ENCODE assay signal across 11 cellular contexts in genomic region chr11:297666-298405, GRCh38. TPM values are rescaled to one million over a fixed set of nuclear protein-coding genes. Genes with fewer than 3 reads are reported as not detected.
DNase-seq lines count a peak whose midpoint lies in the region; ATAC-seq and TF ChIP-seq lines count a peak whose summit lies in the region.
"Had no signal": no experiment of that assay in that cellular context is flagged by ENCODE, and none has a peak within 500 bp of the region (broad histone marks: within the 10 kb centered on the region; RNA-seq: fewer than 3 reads in every experiment).

No MANE protein-coding gene starts in this region.

- H3K9me3 ChIP-seq in heart left ventricle (no peaks in the 10 kb centered on the region), WERI-Rb-1 (ENCODE audit: severe bottlenecking) (no peaks in the 10 kb centered on the region)

- H3K4me3 ChIP-seq in heart left ventricle (no peak overlapping the region), WERI-Rb-1 (ENCODE audit: low read depth, low read length) (no peak overlapping the region)

- no peak for TF ChIP-seq CTCF in heart left ventricle (IDR thresholded peaks at IDR 0.05)
- TF ChIP-seq CTCF in osteocyte (IDR thresholded peaks at IDR 0.05) = no peak
- TF ChIP-seq CTCF in WERI-Rb-1 (IDR thresholded peaks at IDR 0.05; ENCODE audit: low read depth, low read length) = no peak

- H3K9me3 Mint-ChIP-seq in activated CD4-positive, alpha-beta T cell treated with anti-CD3 and anti-CD28 coated beads, Interleukin-2, amount 10 ng/mL, durations not matched to agents 24 days and 14 days = no peaks in the 10 kb centered on the region
- H3K9me3 Mint-ChIP-seq in stimulated activated effector memory CD8-positive, alpha-beta T cell treated with anti-CD3 and anti-CD28 coated beads, Interleukin-12 subunit alpha, Interleukin-12 subunit beta, amount 100 ng/mL, for 72 hours = no peaks in the 10 kb centered on the region
- no peaks in the 10 kb centered on the region for H3K9me3 Mint-ChIP-seq in osteocyte (ENCODE audit: unreplicated experiment)

- intact Hi-C loops in activated CD4-positive, alpha-beta T cell treated with anti-CD3 and anti-CD28 coated beads, Interleukin-2, amount 10 ng/mL, durations not matched to agents 24 days and 14 days (cut with micrococcal nuclease) = no loop called here
- intact Hi-C loops in heart left ventricle (cut with DNase I) = loop anchor here in 1 of 10 donors (2.0 to 10.0 kb wide), 2 partner anchors 45 to 93 kb away; partner anchors contain the start of genes BET1L and RIC8A

- H3K27ac ChIP-seq in heart left ventricle (no peak overlapping the region), WERI-Rb-1 (no peak overlapping the region)
- H3K27ac ChIP-seq: parathyroid adenoma had no signal

- ATAC-seq in heart left ventricle = peak in 3 of 4 donors; percentile 25 to 45 (median 35)
- peak; percentile 68 for ATAC-seq in stimulated activated effector memory CD8-positive, alpha-beta T cell treated with anti-CD3 and anti-CD28 coated beads, Interleukin-12 subunit alpha, Interleukin-12 subunit beta, amount 100 ng/mL, for 72 hours

- peaks cover 5% of the 10 kb centered on the region for H3K36me3 Mint-ChIP-seq in activated CD4-positive, alpha-beta T cell treated with anti-CD3 and anti-CD28 coated beads, Interleukin-2, amount 10 ng/mL, durations not matched to agents 24 days and 14 days (ENCODE audit: low read depth)
- peaks cover 11% of the 10 kb centered on the region for H3K36me3 Mint-ChIP-seq in stimulated activated effector memory CD8-positive, alpha-beta T cell treated with anti-CD3 and anti-CD28 coated beads, Interleukin-12 subunit alpha, Interleukin-12 subunit beta, amount 100 ng/mL, for 72 hours
- H3K36me3 Mint-ChIP-seq in osteocyte (ENCODE audit: unreplicated experiment) = peaks cover 1% of the 10 kb centered on the region

- H3K4me1 ChIP-seq in heart left ventricle = peaks cover 0 to 18% (median 0%) of the 10 kb centered on the region in 12 donors
- H3K4me1 ChIP-seq: parathyroid adenoma had no signal

- H3K27me3 Mint-ChIP-seq in activated CD4-positive, alpha-beta T cell treated with anti-CD3 and anti-CD28 coated beads, Interleukin-2, amount 10 ng/mL, durations not matched to agents 24 days and 14 days = peaks cover 9% of the 10 kb centered on the region
- H3K27me3 Mint-ChIP-seq in osteocyte (ENCODE audit: unreplicated experiment) = no peaks in the 10 kb centered on the region

- peaks cover 6% of the 10 kb centered on the region for H3K4me1 Mint-ChIP-seq in activated CD4-positive, alpha-beta T cell treated with anti-CD3 and anti-CD28 coated beads, Interleukin-2, amount 10 ng/mL, durations not matched to agents 24 days and 14 days
- H3K4me1 Mint-ChIP-seq in stimulated activated effector memory CD8-positive, alpha-beta T cell treated with anti-CD3 and anti-CD28 coated beads, Interleukin-12 subunit alpha, Interleukin-12 subunit beta, amount 100 ng/mL, for 72 hours = peaks cover 25% of the 10 kb centered on the region
- peaks cover 8% of the 10 kb centered on the region for H3K4me1 Mint-ChIP-seq in osteocyte (ENCODE audit: unreplicated experiment)

- H3K36me3 ChIP-seq in heart left ventricle (peaks cover 0 to 6% (median 0%) of the 10 kb centered on the region in 9 donors), WERI-Rb-1 (no peaks in the 10 kb centered on the region)

- H3K27ac Mint-ChIP-seq in activated CD4-positive, alpha-beta T cell treated with anti-CD3 and anti-CD28 coated beads, Interleukin-2, amount 10 ng/mL, durations not matched to agents 24 days and 14 days = peak overlapping the region; percentile 66
- H3K27ac Mint-ChIP-seq in stimulated activated effector memory CD8-positive, alpha-beta T cell treated with anti-CD3 and anti-CD28 coated beads, Interleukin-12 subunit alpha, Interleukin-12 subunit beta, amount 100 ng/mL, for 72 hours = peak overlapping the region; percentile 85
- H3K27ac Mint-ChIP-seq in osteocyte (ENCODE audit: unreplicated experiment) = no peak overlapping the region

- WGBS in heart left ventricle, 4 donors = 54 to 66% (median 57%) methylated on average over 25 to 26 of the region's 26 CpGs

- no peak overlapping the region for H3K4me3 Mint-ChIP-seq in activated CD4-positive, alpha-beta T cell treated with anti-CD3 and anti-CD28 coated beads, Interleukin-2, amount 10 ng/mL, durations not matched to agents 24 days and 14 days
- peak overlapping the region; percentile 39 for H3K4me3 Mint-ChIP-seq in stimulated activated effector memory CD8-positive, alpha-beta T cell treated with anti-CD3 and anti-CD28 coated beads, Interleukin-12 subunit alpha, Interleukin-12 subunit beta, amount 100 ng/mL, for 72 hours
- no peak overlapping the region for H3K4me3 Mint-ChIP-seq in osteocyte (ENCODE audit: unreplicated experiment)

- no peak for TF ChIP-seq POLR2A in heart left ventricle (IDR thresholded peaks at IDR 0.05)

- DNase-seq in activated CD4-positive, alpha-beta T cell treated with anti-CD3 and anti-CD28 coated beads for 1 hour = peak; percentile 51
- DNase-seq in activated CD4-positive, alpha-beta T cell treated with anti-CD3 and anti-CD28 coated beads, Interleukin-2, amount 50 U/mL, for 1 hour = no peak
- peak; percentile 78 for DNase-seq in activated CD4-positive, alpha-beta T cell treated with anti-CD3 and anti-CD28 coated beads, Interleukin-2, amount 10 ng/mL, durations not matched to agents 24 days and 14 days
- DNase-seq in heart left ventricle = peak in 3 of 5 donors; percentile 53 to 65 (median 56)
- no peak for DNase-seq in stimulated activated effector memory CD8-positive, alpha-beta T cell treated with anti-CD3 and anti-CD28 coated beads, Interleukin-12 subunit alpha, Interleukin-12 subunit beta, amount 100 ng/mL, for 72 hours (ENCODE audit: low spot score in 2 of 2)
- no peak for DNase-seq in osteocyte (ENCODE audit: extremely low spot score, unreplicated experiment)
- DNase-seq in WERI-Rb-1 = no peak
- DNase-seq in NCI-H69 (lab: John Stamatoyannopoulos, UW) = no peak
- DNase-seq: cerebellar nuclear complex, GOT3 had no signal

- H3K27me3 ChIP-seq in heart left ventricle = peaks cover 4 to 47% (median 17%) of the 10 kb centered on the region in 9 donors
- H3K27me3 ChIP-seq in WERI-Rb-1 (ENCODE audit: insufficient read depth, low read depth, severe bottlenecking) = no peaks in the 10 kb centered on the region

RNA-seq across cellular contexts. Expression of gene IFITM5, which starts 1.5 kb away (rescaled TPM):
- not detected in 2 replicates for total RNA-seq in activated CD4-positive, alpha-beta T cell treated with anti-CD3 and anti-CD28 coated beads, Interleukin-2, amount 10 ng/mL, durations not matched to agents 24 days and 14 days
- total RNA-seq in heart left ventricle (not detected), osteocyte (not detected in 2 replicates)
- polyA plus RNA-seq in heart left ventricle = not detected

RNA-seq across cellular contexts. Expression of gene PGGHG, which starts 8.9 kb away (rescaled TPM):
- total RNA-seq in activated CD4-positive, alpha-beta T cell treated with anti-CD3 and anti-CD28 coated beads, Interleukin-2, amount 10 ng/mL, durations not matched to agents 24 days and 14 days = 136 and 142 TPM in 2 replicates
- 10 to 100 TPM in 2 of 9 donors, 1 to 10 TPM in 7; 4.5 to 11.1 (median 6.2) TPM for total RNA-seq in heart left ventricle
- 10 to 100 TPM in 1 of 2 donors, 1 to 10 TPM in 1; 9.4 to 15.7 TPM for polyA plus RNA-seq in heart left ventricle
- total RNA-seq in osteocyte = 39.9 and 43.4 TPM in 2 replicates

RNA-seq across cellular contexts. Expression of gene IFITM2, which starts 9.8 kb away (rescaled TPM):
- 659 and 674 TPM in 2 replicates for total RNA-seq in activated CD4-positive, alpha-beta T cell treated with anti-CD3 and anti-CD28 coated beads, Interleukin-2, amount 10 ng/mL, durations not matched to agents 24 days and 14 days
- 100 to 1,000 TPM; 116 to 412 (median 149) TPM for total RNA-seq in heart left ventricle
- polyA plus RNA-seq in heart left ventricle = 100 to 1,000 TPM; 270 to 501 TPM
- total RNA-seq in osteocyte = 671 and 698 TPM in 2 replicates

RNA-seq across cellular contexts. Expression of gene IFITM1, which starts 16.0 kb away (rescaled TPM):
- total RNA-seq in activated CD4-positive, alpha-beta T cell treated with anti-CD3 and anti-CD28 coated beads, Interleukin-2, amount 10 ng/mL, durations not matched to agents 24 days and 14 days = 241 and 256 TPM in 2 replicates
- total RNA-seq in heart left ventricle = 100 to 1,000 TPM in 6 of 9 donors, 10 to 100 TPM in 3; 61.3 to 277 (median 127) TPM
- 100 to 1,000 TPM; 158 to 278 TPM for polyA plus RNA-seq in heart left ventricle
- total RNA-seq in osteocyte = 352 and 355 TPM in 2 replicates

RNA-seq across cellular contexts. Expression of gene NLRP6, which starts 19.6 kb away (rescaled TPM):
- total RNA-seq in activated CD4-positive, alpha-beta T cell treated with anti-CD3 and anti-CD28 coated beads, Interleukin-2, amount 10 ng/mL, durations not matched to agents 24 days and 14 days = 3.2 and 3.5 TPM in 2 replicates
- under 1 TPM in 4 of 9 donors, not detected in 5; 0.09 to 0.20 (median 0.16) TPM for total RNA-seq in heart left ventricle
- polyA plus RNA-seq in heart left ventricle = under 1 TPM in 1 of 2 donors, not detected in 1; 0.14 TPM
- total RNA-seq in osteocyte = not detected in 2 replicates

Comparison
In these comparisons a context has a peak if more than half of its experiments do, and no peak if none do; other contexts are left out.
1. DNase-seq: peak in activated CD4-positive, alpha-beta T cell treated with anti-CD3 and anti-CD28 coated beads for 1 hour (single experiment), activated CD4-positive, alpha-beta T cell treated with anti-CD3 and anti-CD28 coated beads, Interleukin-2, amount 10 ng/mL, durations not matched to agents 24 days and 14 days (single experiment) and heart left ventricle (3 of 5); none in activated CD4-positive, alpha-beta T cell treated with anti-CD3 and anti-CD28 coated beads, Interleukin-2, amount 50 U/mL, for 1 hour (single experiment), stimulated activated effector memory CD8-positive, alpha-beta T cell treated with anti-CD3 and anti-CD28 coated beads, Interleukin-12 subunit alpha, Interleukin-12 subunit beta, amount 100 ng/mL, for 72 hours (0 of 2), osteocyte (single experiment), WERI-Rb-1 (single experiment) and NCI-H69 (single experiment).